29 cellular contexts compared by ENCODE assay signal in genomic region chrX:148991502-148991901, GRCh38.
"Had no signal": no experiment of that assay in that cellular context is flagged by ENCODE, and none has a peak within 500 bp of the region (broad histone marks: within the 10 kb centered on the region; RNA-seq: fewer than 3 reads in every experiment).

No MANE protein-coding gene starts in this region.

- H3K9me3 Mint-ChIP-seq: stimulated activated effector memory CD8-positive, alpha-beta T cell treated with anti-CD3 and anti-CD28 coated beads, Interleukin-12 subunit alpha, Interleukin-12 subunit beta, amount 100 ng/mL, for 72 hours; stimulated activated memory B cell treated with anti-CD40 and anti-IgM and Interleukin-4, amounts not matched to agents 10 μg/mL and 1 μg/mL and 100 μg/mL, for 72 hours; stimulated activated naive CD8-positive, alpha-beta T cell treated with anti-CD3 and anti-CD28 coated beads, Interleukin-15, amount 100 ng/mL, for 72 hours; stimulated activated naive CD8-positive, alpha-beta T cell treated with anti-CD3 and anti-CD28 coated beads, Interleukin-15, Interleukin-2, amounts not matched to agents 100 ng/mL and 50 ng/mL, for 24 hours had no signal

- H3K36me3 ChIP-seq: stomach, suprapubic skin, thoracic aorta, thyroid gland, tibial artery, tibial nerve, transverse colon, upper lobe of left lung, upper lobe of right lung, uterus, vagina had no signal

- H3K27ac ChIP-seq: stomach, suprapubic skin, testis, thoracic aorta, thyroid gland, tibial artery, tibial nerve, transverse colon, upper lobe of left lung, upper lobe of right lung, uterus, vagina had no signal

- H3K27ac Mint-ChIP-seq: stimulated activated effector memory CD8-positive, alpha-beta T cell treated with anti-CD3 and anti-CD28 coated beads, Interleukin-12 subunit alpha, Interleukin-12 subunit beta, amount 100 ng/mL, for 72 hours; stimulated activated memory B cell treated with anti-CD40 and anti-IgM and Interleukin-4, amounts not matched to agents 10 μg/mL and 1 μg/mL and 100 μg/mL, for 72 hours; stimulated activated naive B cell treated with anti-CD40 and anti-IgM and Interleukin-4, amounts not matched to agents 10 μg/mL and 1 μg/mL and 100 μg/mL, for 72 hours; stimulated activated naive CD8-positive, alpha-beta T cell treated with anti-CD3 and anti-CD28 coated beads, Interleukin-15, amount 100 ng/mL, for 72 hours; stimulated activated naive CD8-positive, alpha-beta T cell treated with anti-CD3 and anti-CD28 coated beads, Interleukin-15, Interleukin-2, amounts not matched to agents 100 ng/mL and 50 ng/mL, for 24 hours; type B pancreatic cell had no signal

- H3K4me3 Mint-ChIP-seq: stimulated activated effector memory CD8-positive, alpha-beta T cell treated with anti-CD3 and anti-CD28 coated beads, Interleukin-12 subunit alpha, Interleukin-12 subunit beta, amount 100 ng/mL, for 72 hours; stimulated activated memory B cell treated with anti-CD40 and anti-IgM and Interleukin-4, amounts not matched to agents 10 μg/mL and 1 μg/mL and 100 μg/mL, for 72 hours; stimulated activated naive B cell treated with anti-CD40 and anti-IgM and Interleukin-4, amounts not matched to agents 10 μg/mL and 1 μg/mL and 100 μg/mL, for 72 hours; stimulated activated naive CD8-positive, alpha-beta T cell treated with anti-CD3 and anti-CD28 coated beads, Interleukin-15, amount 100 ng/mL, for 72 hours; stimulated activated naive CD8-positive, alpha-beta T cell treated with anti-CD3 and anti-CD28 coated beads, Interleukin-15, Interleukin-2, amounts not matched to agents 100 ng/mL and 50 ng/mL, for 24 hours; type B pancreatic cell had no signal

- H3K9me3 ChIP-seq: stomach, suprapubic skin, testis, thoracic aorta, thyroid gland, tibial artery, tibial nerve, transverse colon, upper lobe of left lung, upper lobe of right lung, uterus, vagina had no signal

- H3K36me3 Mint-ChIP-seq: stimulated activated effector memory CD8-positive, alpha-beta T cell treated with anti-CD3 and anti-CD28 coated beads, Interleukin-12 subunit alpha, Interleukin-12 subunit beta, amount 100 ng/mL, for 72 hours; stimulated activated memory B cell treated with anti-CD40 and anti-IgM and Interleukin-4, amounts not matched to agents 10 μg/mL and 1 μg/mL and 100 μg/mL, for 72 hours; stimulated activated naive B cell treated with anti-CD40 and anti-IgM and Interleukin-4, amounts not matched to agents 10 μg/mL and 1 μg/mL and 100 μg/mL, for 72 hours had no signal

- H3K4me1 ChIP-seq: stomach, suprapubic skin, testis, thyroid gland, tibial artery, tibial nerve, transverse colon, upper lobe of left lung, upper lobe of right lung, uterus, vagina had no signal

- H3K4me1 Mint-ChIP-seq: stimulated activated effector memory CD8-positive, alpha-beta T cell treated with anti-CD3 and anti-CD28 coated beads, Interleukin-12 subunit alpha, Interleukin-12 subunit beta, amount 100 ng/mL, for 72 hours; stimulated activated memory B cell treated with anti-CD40 and anti-IgM and Interleukin-4, amounts not matched to agents 10 μg/mL and 1 μg/mL and 100 μg/mL, for 72 hours; stimulated activated naive B cell treated with anti-CD40 and anti-IgM and Interleukin-4, amounts not matched to agents 10 μg/mL and 1 μg/mL and 100 μg/mL, for 72 hours; stimulated activated naive CD8-positive, alpha-beta T cell treated with anti-CD3 and anti-CD28 coated beads, Interleukin-15, amount 100 ng/mL, for 72 hours had no signal

- ATAC-seq: stimulated activated effector memory CD8-positive, alpha-beta T cell treated with anti-CD3 and anti-CD28 coated beads, Interleukin-12 subunit alpha, Interleukin-12 subunit beta, amount 100 ng/mL, for 72 hours; stimulated activated memory B cell treated with anti-CD40 and anti-IgM and Interleukin-4, amounts not matched to agents 10 μg/mL and 1 μg/mL and 100 μg/mL, for 72 hours; stimulated activated naive B cell treated with anti-CD40 and anti-IgM and Interleukin-4, amounts not matched to agents 10 μg/mL and 1 μg/mL and 100 μg/mL, for 72 hours; stimulated activated naive CD8-positive, alpha-beta T cell treated with anti-CD3 and anti-CD28 coated beads, Interleukin-15, amount 100 ng/mL, for 72 hours; stimulated activated naive CD8-positive, alpha-beta T cell treated with anti-CD3 and anti-CD28 coated beads, Interleukin-15, Interleukin-2, amounts not matched to agents 100 U/mL and 50 U/mL, for 24 hours; upper lobe of right lung had no signal

- H3K4me3 ChIP-seq: stomach, suprapubic skin, testis, thoracic aorta, thyroid gland, tibial artery, tibial nerve, transverse colon, upper lobe of left lung, upper lobe of right lung, uterus, vagina had no signal

- DNase-seq: stimulated activated CD4-positive, alpha-beta T cell treated with anti-CD3 and anti-CD28 coated beads, Interleukin-2, amount 100 ng/mL, for 48 hours; stimulated activated CD4-positive, alpha-beta T cell treated with anti-CD3 and anti-CD28 coated beads, Interleukin-4, amount 100 ng/mL, for 1 hour; stimulated activated CD4-positive, alpha-beta T cell treated with anti-CD3 and anti-CD28 coated beads, Interleukin-4, amount 100 ng/mL, for 24 hours; stimulated activated CD4-positive, alpha-beta T cell treated with anti-CD3 and anti-CD28 coated beads, Interleukin-4, amount 100 ng/mL, for 4 hours; stimulated activated CD8-positive, alpha-beta memory T cell treated with anti-CD3 and anti-CD28 coated beads, Interleukin-4, amount 100 ng/mL, for 48 hours; stimulated activated naive B cell treated with anti-CD40 and anti-IgM and Interleukin-4, amounts not matched to agents 10 μg/mL and 1 μg/mL and 100 μg/mL, for 72 hours; stimulated activated naive CD4-positive, alpha-beta T cell; stimulated activated naive CD4-positive, alpha-beta T cell treated with Interleukin-2 at 50 U/mL for 16 hours; stimulated activated naive CD8-positive, alpha-beta T cell treated with anti-CD3 and anti-CD28 coated beads, Interleukin-15, amount 100 ng/mL, for 72 hours; stimulated activated naive CD8-positive, alpha-beta T cell treated with anti-CD3 and anti-CD28 coated beads, Interleukin-15, Interleukin-2, amounts not matched to agents 100 U/mL and 50 U/mL, for 24 hours; stomach; substantia nigra; testis; thyroid gland; tibial artery; transverse colon; trophoblast cell; upper lobe of left lung; upper lobe of right lung; uterus had no signal

- H3K27me3 Mint-ChIP-seq: stimulated activated memory B cell treated with anti-CD40 and anti-IgM and Interleukin-4, amounts not matched to agents 10 μg/mL and 1 μg/mL and 100 μg/mL, for 72 hours; stimulated activated naive B cell treated with anti-CD40 and anti-IgM and Interleukin-4, amounts not matched to agents 10 μg/mL and 1 μg/mL and 100 μg/mL, for 72 hours; stimulated activated naive CD8-positive, alpha-beta T cell treated with anti-CD3 and anti-CD28 coated beads, Interleukin-15, amount 100 ng/mL, for 72 hours; stimulated activated naive CD8-positive, alpha-beta T cell treated with anti-CD3 and anti-CD28 coated beads, Interleukin-15, Interleukin-2, amounts not matched to agents 100 ng/mL and 50 ng/mL, for 24 hours; type B pancreatic cell had no signal

- H3K27me3 ChIP-seq: stomach, suprapubic skin, testis, thyroid gland, tibial artery, tibial nerve, transverse colon, upper lobe of left lung, upper lobe of right lung, uterus, vagina had no signal

- FAIRE-seq: urothelium cell line had no signal
